Comparison of ENCODE assay signal across 8 cellular contexts in the genomic region with DNA sequence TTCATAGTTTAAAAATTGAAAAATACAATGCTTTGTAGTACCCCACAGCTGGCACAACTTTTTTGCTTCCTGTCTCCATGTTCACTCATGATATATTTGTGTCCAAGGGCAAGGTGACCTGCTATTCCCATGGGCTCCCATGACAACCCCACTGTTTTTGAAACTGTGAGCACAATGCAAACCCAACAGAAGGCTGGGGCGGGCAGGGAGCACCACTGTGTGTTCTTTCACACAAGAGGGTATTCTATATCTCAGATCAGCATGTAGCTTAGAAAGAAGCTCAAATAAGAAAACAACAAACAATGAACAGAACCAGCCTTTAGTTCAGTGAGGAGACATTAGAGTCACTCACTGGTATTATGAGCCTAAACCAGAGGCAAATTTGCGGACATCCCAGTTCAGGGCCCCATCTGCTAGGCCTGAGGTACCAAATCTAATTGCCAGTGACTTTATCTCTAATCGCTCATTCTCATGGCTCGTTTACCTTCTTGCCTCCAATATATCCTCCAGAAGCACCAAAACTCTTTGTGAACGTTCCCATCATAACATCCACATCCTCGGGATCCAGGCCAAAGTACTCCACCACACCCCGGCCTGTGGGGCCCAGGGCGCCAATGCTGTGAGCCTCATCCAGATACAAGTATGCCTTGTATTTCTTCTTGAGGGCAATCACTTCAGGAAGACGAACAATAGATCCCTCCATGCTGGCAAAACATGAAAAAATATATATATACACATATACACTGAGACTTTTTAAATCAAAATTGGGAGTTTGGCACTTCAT. TPM values are rescaled to one million over a fixed set of nuclear protein-coding genes. Genes with fewer than 3 reads are reported as not detected.
DNase-seq lines count a peak whose midpoint lies in the region; ATAC-seq lines count a peak whose summit lies in the region.
"Had no signal": no experiment of that assay in that cellular context is flagged by ENCODE, and none has a peak within 500 bp of the region (broad histone marks: within the 10 kb centered on the region; RNA-seq: fewer than 3 reads in every experiment).

No MANE protein-coding gene starts in this region.

- ATAC-seq in GM19452 (IDR thresholded peaks at IDR 0.05; ENCODE audit: unreplicated experiment) (peak; percentile 23), HG03342 (IDR thresholded peaks at IDR 0.05; ENCODE audit: unreplicated experiment) (peak; percentile 39), HG03039 (IDR thresholded peaks at IDR 0.05; ENCODE audit: unreplicated experiment) (no peak), HG02938 (IDR thresholded peaks at IDR 0.05; ENCODE audit: unreplicated experiment) (no peak)

- H3K27ac ChIP-seq in rectal smooth muscle tissue (ENCODE audit: low read depth, low read length), result peak overlapping the region; percentile 8

- no peak overlapping the region for H3K9ac ChIP-seq in rectal smooth muscle tissue (ENCODE audit: low read length)

- peak; percentile 69 to 77 for DNase-seq in dermis microvascular lymphatic vessel endothelial cell (ENCODE audit: low read depth in 2 of 2)
- no peak for DNase-seq in stimulated activated CD8-positive, alpha-beta memory T cell treated with anti-CD3 and anti-CD28 coated beads, Interleukin-4, amount 100 ng/mL, for 48 hours
- DNase-seq: cortex of kidney had no signal

- no peaks in the 10 kb centered on the region for H3K4me1 ChIP-seq in rectal smooth muscle tissue (ENCODE audit: control insufficient read depth, insufficient read depth, low read length)

- H3K27me3 ChIP-seq in rectal smooth muscle tissue (ENCODE audit: control insufficient read depth, insufficient read depth, low read length), result no peaks in the 10 kb centered on the region

- no peak overlapping the region for H3K4me3 ChIP-seq in rectal smooth muscle tissue (ENCODE audit: low read length)

- H3K36me3 ChIP-seq in rectal smooth muscle tissue (ENCODE audit: control insufficient read depth, insufficient read depth, low read length), result peaks cover 9% of the 10 kb centered on the region

RNA-seq across cellular contexts. Expression of a gene that starts 56.4 kb away (rescaled TPM):
- total RNA-seq in dermis microvascular lymphatic vessel endothelial cell, result under 0.01 TPM in 2 replicates

Comparison
In these comparisons a context has a peak if more than half of its experiments do, and no peak if none do; other contexts are left out.
1. ATAC-seq: peak in GM19452 (single experiment) and HG03342 (single experiment); none in HG03039 (single experiment) and HG02938 (single experiment).